ENCODE assay signal across 23 cellular contexts in genomic region chr15:40826123-40827075, GRCh38. TPM values are rescaled to one million over a fixed set of nuclear protein-coding genes. Genes with fewer than 3 reads are reported as not detected.
DNase-seq lines count a peak whose midpoint lies in the region; ATAC-seq and TF ChIP-seq lines count a peak whose summit lies in the region.
"Had no signal": no experiment of that assay in that cellular context is flagged by ENCODE, and none has a peak within 500 bp of the region (broad histone marks: within the 10 kb centered on the region; RNA-seq: fewer than 3 reads in every experiment).

No MANE protein-coding gene starts in this region.

- peaks cover 0 to 2% (median 0%) of the 10 kb centered on the region in 5 donors for H3K27me3 Mint-ChIP-seq in naive thymus-derived CD8-positive, alpha-beta T cell
- H3K27me3 Mint-ChIP-seq: activated T-helper 17 cell treated with anti-CD3 and anti-CD28 coated beads, Interleukin-2, amount 50 U/mL, for 72 hours; stimulated activated naive CD8-positive, alpha-beta T cell treated with anti-CD3 and anti-CD28 coated beads, Interleukin-15, Interleukin-2, amounts not matched to agents 100 ng/mL and 50 ng/mL, for 24 hours had no signal

- no peak overlapping the region for H3K27ac ChIP-seq in substantia nigra (ENCODE audit: low read depth, low read length, poor library complexity, severe bottlenecking)
- H3K27ac ChIP-seq: psoas muscle had no signal

- POLR2A ChIA-PET in naive thymus-derived CD8-positive, alpha-beta T cell (lab: Charles Lee): no interaction called here

- no peaks in the 10 kb centered on the region for H3K9me3 Mint-ChIP-seq in naive thymus-derived CD8-positive, alpha-beta T cell
- H3K9me3 Mint-ChIP-seq: activated T-helper 17 cell treated with anti-CD3 and anti-CD28 coated beads, Interleukin-2, amount 50 U/mL, for 72 hours; CD8-positive, alpha-beta memory T cell; naive thymus-derived CD4-positive, alpha-beta T cell; stimulated activated naive CD8-positive, alpha-beta T cell treated with anti-CD3 and anti-CD28 coated beads, Interleukin-15, Interleukin-2, amounts not matched to agents 100 ng/mL and 50 ng/mL, for 24 hours had no signal

- H3K36me3 Mint-ChIP-seq in naive thymus-derived CD8-positive, alpha-beta T cell: no peaks in the 10 kb centered on the region
- H3K36me3 Mint-ChIP-seq: CD8-positive, alpha-beta memory T cell; naive thymus-derived CD4-positive, alpha-beta T cell had no signal

- intact Hi-C loops in left colon (cut with DNase I, micrococcal nuclease): no loop called here

- peak; percentile 11 for ATAC-seq in left colon
- no peak for ATAC-seq in naive thymus-derived CD8-positive, alpha-beta T cell
- ATAC-seq: activated CD4-positive, CD25-positive, alpha-beta regulatory T cell treated with anti-CD3 and anti-CD28 coated beads, Interleukin-2, amount 50 U/mL, for 24 hours; activated T-helper 17 cell treated with anti-CD3 and anti-CD28 coated beads, Interleukin-2, amount 50 U/mL, for 72 hours; naive thymus-derived CD4-positive, alpha-beta T cell; psoas muscle; T-helper 17 cell had no signal

- H3K4me1 Mint-ChIP-seq in naive thymus-derived CD8-positive, alpha-beta T cell: no peaks in the 10 kb centered on the region
- H3K4me1 Mint-ChIP-seq: activated T-helper 17 cell treated with anti-CD3 and anti-CD28 coated beads, Interleukin-2, amount 50 U/mL, for 72 hours; CD8-positive, alpha-beta memory T cell; naive thymus-derived CD4-positive, alpha-beta T cell; T-helper 17 cell had no signal

- H3K27ac Mint-ChIP-seq in naive thymus-derived CD8-positive, alpha-beta T cell: no peak overlapping the region
- H3K27ac Mint-ChIP-seq: activated T-helper 17 cell treated with anti-CD3 and anti-CD28 coated beads, Interleukin-2, amount 50 U/mL, for 72 hours; CD8-positive, alpha-beta memory T cell; naive thymus-derived CD4-positive, alpha-beta T cell; stimulated activated naive CD8-positive, alpha-beta T cell treated with anti-CD3 and anti-CD28 coated beads, Interleukin-15, Interleukin-2, amounts not matched to agents 100 ng/mL and 50 ng/mL, for 24 hours; T-helper 17 cell had no signal

- no peak overlapping the region for H3K4me3 ChIP-seq in AG10803 (ENCODE audit: low read length)
- H3K4me3 ChIP-seq: psoas muscle had no signal

- no peak overlapping the region for H3K4me3 Mint-ChIP-seq in naive thymus-derived CD8-positive, alpha-beta T cell
- H3K4me3 Mint-ChIP-seq: activated T-helper 17 cell treated with anti-CD3 and anti-CD28 coated beads, Interleukin-2, amount 50 U/mL, for 72 hours; CD8-positive, alpha-beta memory T cell; naive thymus-derived CD4-positive, alpha-beta T cell; stimulated activated naive CD8-positive, alpha-beta T cell treated with anti-CD3 and anti-CD28 coated beads, Interleukin-15, Interleukin-2, amounts not matched to agents 100 ng/mL and 50 ng/mL, for 24 hours; T-helper 17 cell had no signal

- DNase-seq in AG10803 (ENCODE audit: low read depth) (peak; percentile 31), SW480 (ENCODE audit: low spot score) (peak; percentile 28), left colon (no peak), substantia nigra (lab: John Stamatoyannopoulos, UW) (no peak)
- DNase-seq in stimulated activated CD4-positive, alpha-beta T cell treated with anti-CD3 and anti-CD28 coated beads, Interleukin-12 subunit alpha, Interleukin-12 subunit beta, amount 100 ng/mL, for 4 hours: no peak
- no peak for DNase-seq in naive thymus-derived CD8-positive, alpha-beta T cell
- DNase-seq: amniotic stem cell; CD8-positive, alpha-beta memory T cell; naive thymus-derived CD4-positive, alpha-beta T cell; NCI-H1694 treated with DMSO at 0.1 percent for 48 hours; NCI-H446; NK-92 treated with Interleukin-12 subunit alpha and Interleukin-12 subunit beta, amount 100 ng/mL, for 24 hours; psoas muscle; SHP77 treated with DMSO at 0.1 percent for 48 hours; T-helper 17 cell had no signal

- TF ChIP-seq CTCF in AG10803 (conservative IDR thresholded peaks at IDR 0.05; ENCODE audit: low read length): no peak

RNA-seq across cellular contexts. Expression of gene PPP1R14D, which starts 2.1 kb away (rescaled TPM):
- total RNA-seq in left colon: 100 to 1,000 TPM; 153 to 171 TPM
- total RNA-seq in naive thymus-derived CD8-positive, alpha-beta T cell: not detected
- not detected for polyA plus RNA-seq in naive thymus-derived CD8-positive, alpha-beta T cell
- total RNA-seq: activated T-helper 17 cell treated with anti-CD3 and anti-CD28 coated beads, Interleukin-2, amount 50 U/mL, for 72 hours; CD8-positive, alpha-beta memory T cell; chondrocyte; Daoy; liver; MCF 10A; naive thymus-derived CD4-positive, alpha-beta T cell; psoas muscle; T-helper 17 cell had no signal
- polyA plus RNA-seq: AG04450; CD8-positive, alpha-beta memory T cell; liver; naive thymus-derived CD4-positive, alpha-beta T cell; psoas muscle had no signal

RNA-seq across cellular contexts. Expression of gene SPINT1, which starts 17.4 kb away (rescaled TPM):
- total RNA-seq in left colon: 100 to 1,000 TPM; 392 to 417 TPM
- total RNA-seq in naive thymus-derived CD8-positive, alpha-beta T cell: under 1 TPM; 0.42 to 0.80 TPM
- polyA plus RNA-seq in naive thymus-derived CD8-positive, alpha-beta T cell: under 1 TPM in 2 of 3 donors, not detected in 1; 0.11 to 0.16 TPM

RNA-seq across cellular contexts. Expression of gene DNAJC17, which starts 19.1 kb away (rescaled TPM):
- total RNA-seq in left colon: 10 to 100 TPM; 32.8 to 36.9 TPM
- total RNA-seq in naive thymus-derived CD8-positive, alpha-beta T cell: 10 to 100 TPM; 37.6 to 38.4 TPM
- polyA plus RNA-seq in naive thymus-derived CD8-positive, alpha-beta T cell: 10 to 100 TPM; 17.5 to 37.5 (median 31.3) TPM

RNA-seq across cellular contexts. Expression of gene ZFYVE19, which starts 19.5 kb away (rescaled TPM):
- total RNA-seq in left colon: 10 to 100 TPM; 25.3 to 26.8 TPM
- total RNA-seq in naive thymus-derived CD8-positive, alpha-beta T cell: 10 to 100 TPM; 28.9 to 33.8 TPM
- polyA plus RNA-seq in naive thymus-derived CD8-positive, alpha-beta T cell: 10 to 100 TPM; 13.2 to 15.5 (median 13.8) TPM

RNA-seq across cellular contexts. Expression of gene RHOV, which starts 47.6 kb away (rescaled TPM):
- total RNA-seq in left colon: 1 to 10 TPM; 3.7 to 8.9 TPM
- total RNA-seq in naive thymus-derived CD8-positive, alpha-beta T cell: not detected
- not detected for polyA plus RNA-seq in naive thymus-derived CD8-positive, alpha-beta T cell
- total RNA-seq: psoas muscle had no signal
- polyA plus RNA-seq: CD8-positive, alpha-beta memory T cell; liver; naive thymus-derived CD4-positive, alpha-beta T cell had no signal

Comparison
In these comparisons a context has a peak if more than half of its experiments do, and no peak if none do; other contexts are left out.
1. DNase-seq: peak in AG10803 (single experiment) and SW480 (single experiment); none in left colon (0 of 2), substantia nigra (0 of 49), stimulated activated CD4-positive, alpha-beta T cell treated with anti-CD3 and anti-CD28 coated beads, Interleukin-12 subunit alpha, Interleukin-12 subunit beta, amount 100 ng/mL, for 4 hours (single experiment) and naive thymus-derived CD8-positive, alpha-beta T cell (0 of 10).
2. RNA of gene PPP1R14D, which starts 2.1 kb away (total RNA-seq): 153 to 171 TPM in left colon; not detected in naive thymus-derived CD8-positive, alpha-beta T cell; every median in the first group is over 100 times any median in the second.
3. RNA of gene SPINT1, which starts 17.4 kb away (total RNA-seq): 392 to 417 TPM in left colon; 0.42 to 0.80 TPM in naive thymus-derived CD8-positive, alpha-beta T cell; every median in the first group is over 100 times any median in the second.